36 cellular contexts compared by ENCODE assay signal in genomic region chr3:153704115-153704514, GRCh38.
A peak's percentile ranks its signal among the peaks of the same experiment; 100 is the strongest.
DNase-seq lines count a peak whose midpoint lies in the region; ATAC-seq, FAIRE-seq and TF ChIP-seq lines count a peak whose summit lies in the region.
"Had no signal": no experiment of that assay in that cellular context is flagged by ENCODE, and none has a peak within 500 bp of the region (broad histone marks: within the 10 kb centered on the region; RNA-seq: fewer than 3 reads in every experiment).

No MANE protein-coding gene starts in this region.

- CTCF ChIA-PET in MCF 10A (lab: Yijun Ruan, JAX) (interaction anchor here (1.1 kb wide), 1 partner anchor 59 kb away, joined by 3 read pairs; no protein-coding TSS in a partner anchor), OCI-LY7 (lab: Charles Lee; ENCODE audit: unreplicated experiment) (no interaction called here)

- H3K36me3 ChIP-seq in breast epithelium: no peaks in the 10 kb centered on the region
- H3K36me3 ChIP-seq in OCI-LY7 (ENCODE audit: insufficient read depth, low read length): no peaks in the 10 kb centered on the region
- H3K36me3 ChIP-seq in kidney (ENCODE audit: control insufficient read depth in 1 of 2, insufficient read depth in 2 of 2, low read length in 2 of 2): no peaks in the 10 kb centered on the region
- H3K36me3 ChIP-seq: colonic mucosa, neural progenitor cell, Peyer's patch, SJCRH30 had no signal

- no peaks in the 10 kb centered on the region for H3K36me3 Mint-ChIP-seq in MCF 10A (ENCODE audit: insufficient read depth, unreplicated experiment)
- H3K36me3 Mint-ChIP-seq: neural progenitor cell; stimulated activated memory B cell treated with anti-CD40 and anti-IgM and Interleukin-4, amounts not matched to agents 10 μg/mL and 1 μg/mL and 100 μg/mL, for 72 hours had no signal

- intact Hi-C loops in MCF 10A (cut with micrococcal nuclease): loop anchor here (1.0 kb wide), 2 partner anchors 65 to 223 kb away; no protein-coding TSS in a partner anchor
- intact Hi-C loops in breast epithelium (cut with DNase I; ENCODE audit: low total_unique reads): no loop called here
- intact Hi-C loops in OCI-LY7 (cut with micrococcal nuclease; ENCODE audit: unreplicated experiment): loop anchor here (1.0 kb wide), 1 partner anchor 65 kb away; no protein-coding TSS in a partner anchor
- intact Hi-C loops in kidney (cut with DNase I): no loop called here

- H3K4me3 ChIP-seq in breast epithelium: no peak overlapping the region
- no peak overlapping the region for H3K4me3 ChIP-seq in OCI-LY7 (ENCODE audit: low read depth, low read length, poor library complexity, severe bottlenecking)
- H3K4me3 ChIP-seq in epithelial cell of proximal tubule (ENCODE audit: low read depth, low read length): no peak overlapping the region
- no peak overlapping the region for H3K4me3 ChIP-seq in kidney (ENCODE audit: low read length in 2 of 2)
- H3K4me3 ChIP-seq: A549, colonic mucosa, neural progenitor cell, Peyer's patch, SJCRH30 had no signal

- no peaks in the 10 kb centered on the region for H3K27me3 Mint-ChIP-seq in MCF 10A (ENCODE audit: insufficient read depth, unreplicated experiment)
- H3K27me3 Mint-ChIP-seq: activated T-helper 17 cell treated with anti-CD3 and anti-CD28 coated beads, Interleukin-2, amount 50 U/mL, for 72 hours; B cell; stimulated activated memory B cell treated with anti-CD40 and anti-IgM and Interleukin-4, amounts not matched to agents 10 μg/mL and 1 μg/mL and 100 μg/mL, for 72 hours had no signal

- H3K27ac ChIP-seq in breast epithelium: no peak overlapping the region
- no peak overlapping the region for H3K27ac ChIP-seq in OCI-LY7 (ENCODE audit: low read depth, low read length, poor library complexity, severe bottlenecking)
- no peak overlapping the region for H3K27ac ChIP-seq in kidney (ENCODE audit: low read depth in 2 of 2, low read length in 2 of 2)
- H3K27ac ChIP-seq: A549, colonic mucosa, neural progenitor cell, parathyroid adenoma, Peyer's patch, SJCRH30 had no signal

- H3K27ac Mint-ChIP-seq in MCF 10A (ENCODE audit: low read depth, unreplicated experiment): no peak overlapping the region
- H3K27ac Mint-ChIP-seq: activated CD4-positive, alpha-beta memory T cell treated with anti-CD3 and anti-CD28 coated beads, Interleukin-2, amount 10 ng/mL, durations not matched to agents 7 days and 5 days; activated T-helper 17 cell treated with anti-CD3 and anti-CD28 coated beads, Interleukin-2, amount 50 U/mL, for 72 hours; B cell; CD8-positive, alpha-beta memory T cell; neural progenitor cell; stimulated activated memory B cell treated with anti-CD40 and anti-IgM and Interleukin-4, amounts not matched to agents 10 μg/mL and 1 μg/mL and 100 μg/mL, for 72 hours had no signal

- H2AFZ ChIP-seq in OCI-LY7 (ENCODE audit: low read length): no peak overlapping the region
- H2AFZ ChIP-seq: neural progenitor cell, parathyroid adenoma had no signal

- H3K9me3 Mint-ChIP-seq in MCF 10A (ENCODE audit: unreplicated experiment): no peaks in the 10 kb centered on the region
- H3K9me3 Mint-ChIP-seq: activated CD4-positive, alpha-beta memory T cell treated with anti-CD3 and anti-CD28 coated beads, Interleukin-2, amount 10 ng/mL, durations not matched to agents 7 days and 5 days; neural progenitor cell had no signal

- H3K9me2 ChIP-seq in OCI-LY7 (ENCODE audit: insufficient read depth, low read length): no peaks in the 10 kb centered on the region

- TF ChIP-seq POLR2A in breast epithelium (IDR thresholded peaks at IDR 0.05): no peak

- BruUV-seq in MCF 10A (replicated peaks; lab: Mats Ljungman, UMichigan): no TSS peak
- BruUV-seq in OCI-LY7 (replicated peaks; lab: Mats Ljungman, UMichigan): no TSS peak

- FAIRE-seq in kidney (lab: Jason Lieb, UNC): no peak
- FAIRE-seq: A549, GM19239, urothelium cell line had no signal

- no peak for ATAC-seq in GM18517 (IDR thresholded peaks at IDR 0.05; ENCODE audit: unreplicated experiment)
- ATAC-seq in GM21447 (IDR thresholded peaks at IDR 0.05; ENCODE audit: unreplicated experiment): no peak
- ATAC-seq: A549; activated T-helper 17 cell treated with anti-CD3 and anti-CD28 coated beads, Interleukin-2, amount 50 U/mL, for 72 hours; left lobe of liver; right cardiac atrium; stimulated activated memory B cell treated with anti-CD40 and anti-IgM and Interleukin-4, amounts not matched to agents 10 μg/mL and 1 μg/mL and 100 μg/mL, for 72 hours had no signal

- TF ChIP-seq CTCF in MCF 10A (IDR thresholded peaks at IDR 0.05; ENCODE audit: unreplicated experiment) (peak; percentile 8), breast epithelium (IDR thresholded peaks at IDR 0.05) (no peak), OCI-LY7 (conservative IDR thresholded peaks at IDR 0.05; ENCODE audit: low read length) (peak; percentile 38; the same call in 1 of the 2 replicates), epithelial cell of proximal tubule (conservative IDR thresholded peaks at IDR 0.05; ENCODE audit: low read depth, low read length) (peak; percentile 36), kidney (IDR thresholded peaks at IDR 0.05; ENCODE audit: borderline replicate concordance, extremely low read depth, insufficient read depth) (no peak)

- no peak overlapping the region for H3K4me3 Mint-ChIP-seq in MCF 10A (ENCODE audit: unreplicated experiment)
- H3K4me3 Mint-ChIP-seq: activated CD4-positive, alpha-beta memory T cell treated with anti-CD3 and anti-CD28 coated beads, Interleukin-2, amount 10 ng/mL, durations not matched to agents 7 days and 5 days; activated T-helper 17 cell treated with anti-CD3 and anti-CD28 coated beads, Interleukin-2, amount 50 U/mL, for 72 hours; B cell; CD8-positive, alpha-beta memory T cell; neural progenitor cell; stimulated activated memory B cell treated with anti-CD40 and anti-IgM and Interleukin-4, amounts not matched to agents 10 μg/mL and 1 μg/mL and 100 μg/mL, for 72 hours had no signal

- H3K79me2 ChIP-seq in OCI-LY7 (ENCODE audit: insufficient read depth, low read depth, low read length): no peaks in the 10 kb centered on the region
- H3K79me2 ChIP-seq: parathyroid adenoma had no signal

- no peaks in the 10 kb centered on the region for H4K20me1 ChIP-seq in OCI-LY7 (ENCODE audit: insufficient read depth, low read length)

- H3K9me3 ChIP-seq in breast epithelium (no peaks in the 10 kb centered on the region), OCI-LY7 (ENCODE audit: low read length) (no peaks in the 10 kb centered on the region), kidney (ENCODE audit: control insufficient read depth in 1 of 2, low read length in 2 of 2) (no peaks in the 10 kb centered on the region)
- H3K9me3 ChIP-seq: A549, colonic mucosa, Peyer's patch, SJCRH30 had no signal

- H3K9ac ChIP-seq in kidney (ENCODE audit: low read length in 2 of 2): no peak overlapping the region
- H3K9ac ChIP-seq: neural progenitor cell, parathyroid adenoma had no signal

- no peak overlapping the region for H3K4me2 ChIP-seq in OCI-LY7 (ENCODE audit: low read length)
- H3K4me2 ChIP-seq: A549, neural progenitor cell had no signal

- H3K27me3 ChIP-seq in breast epithelium: no peaks in the 10 kb centered on the region
- H3K27me3 ChIP-seq: colonic mucosa, neural progenitor cell, Peyer's patch, SJCRH30 had no signal

- peak; percentile 20 for DNase-seq in MCF 10A (ENCODE audit: unreplicated experiment)
- DNase-seq in breast epithelium (ENCODE audit: low spot score in 2 of 2): no peak
- peak; percentile 29 for DNase-seq in OCI-LY7 (ENCODE audit: low spot score)
- no peak for DNase-seq in epithelial cell of proximal tubule (ENCODE audit: low read depth)
- DNase-seq in kidney: no peak
- no peak for DNase-seq in NCI-H2196 treated with DMSO at 0.1 percent for 48 hours (lab: John Stamatoyannopoulos, UW; ENCODE audit: unreplicated experiment)
- DNase-seq: activated CD4-positive, alpha-beta memory T cell treated with anti-CD3 and anti-CD28 coated beads, Interleukin-2, amount 10 ng/mL, durations not matched to agents 7 days and 5 days; activated CD4-positive, alpha-beta T cell treated with anti-CD3 and anti-CD28 coated beads for 1 hour; activated naive CD4-positive, alpha-beta T cell treated with anti-CD3 and anti-CD28 coated beads, Interleukin-2, amount 50 U/mL, for 16 hours; CD8-positive, alpha-beta memory T cell; colonic mucosa; DMS153; effector memory CD4-positive, alpha-beta T cell; GDM1; H7; KBM-7; mesenchymal stem cell; NCI-H1436; NCI-H2107; NCI-H510A; Peyer's patch; right cardiac atrium; SJCRH30; stimulated activated CD4-positive, alpha-beta T cell treated with anti-CD3 and anti-CD28 coated beads, Interleukin-12 subunit alpha, Interleukin-12 subunit beta, amount 100 ng/mL, for 4 hours; stimulated activated CD4-positive, alpha-beta T cell treated with anti-CD3 and anti-CD28 coated beads, Interleukin-4, amount 100 ng/mL, for 4 hours had no signal

- H3K4me1 ChIP-seq in breast epithelium (no peaks in the 10 kb centered on the region), OCI-LY7 (ENCODE audit: insufficient read depth, low read length, poor library complexity, severe bottlenecking) (peaks cover 5% of the 10 kb centered on the region), kidney (ENCODE audit: control insufficient read depth in 1 of 2, insufficient read depth in 1 of 2, low read depth in 1 of 2, low read length in 2 of 2) (no peaks in the 10 kb centered on the region)
- H3K4me1 ChIP-seq: A549, colonic mucosa, parathyroid adenoma, Peyer's patch, SJCRH30 had no signal

- POLR2A ChIA-PET in MCF 10A (lab: Yijun Ruan, JAX): no interaction called here
- POLR2A ChIA-PET in OCI-LY7 (lab: Charles Lee): no interaction called here

- H3K4me1 Mint-ChIP-seq in MCF 10A (ENCODE audit: insufficient read depth, unreplicated experiment): no peaks in the 10 kb centered on the region
- H3K4me1 Mint-ChIP-seq: activated CD4-positive, alpha-beta memory T cell treated with anti-CD3 and anti-CD28 coated beads, Interleukin-2, amount 10 ng/mL, durations not matched to agents 7 days and 5 days; activated T-helper 17 cell treated with anti-CD3 and anti-CD28 coated beads, Interleukin-2, amount 50 U/mL, for 72 hours; B cell; CD8-positive, alpha-beta memory T cell; stimulated activated memory B cell treated with anti-CD40 and anti-IgM and Interleukin-4, amounts not matched to agents 10 μg/mL and 1 μg/mL and 100 μg/mL, for 72 hours had no signal

Comparison
In these comparisons a context has a peak if more than half of its experiments do, and no peak if none do; other contexts are left out.
1. DNase-seq: peak in MCF 10A (single experiment) and OCI-LY7 (single experiment); none in breast epithelium (0 of 2), epithelial cell of proximal tubule (single experiment), kidney (single experiment) and NCI-H2196 treated with DMSO at 0.1 percent for 48 hours (single experiment).
2. CTCF ChIP-seq: peak in MCF 10A (single experiment), OCI-LY7 (single experiment) and epithelial cell of proximal tubule (single experiment); none in breast epithelium (0 of 3) and kidney (single experiment).
3. intact Hi-C loops: an anchor here in MCF 10A (1.0 kb wide) and OCI-LY7 (1.0 kb wide); none called in breast epithelium and kidney.